ENCODE assay signal across 21 cellular contexts in genomic region chr2:216860738-216861137, GRCh38. TPM values are rescaled to one million over a fixed set of nuclear protein-coding genes. Genes with fewer than 3 reads are reported as not detected.
DNase-seq lines count a peak whose midpoint lies in the region; ATAC-seq and TF ChIP-seq lines count a peak whose summit lies in the region.
"Had no signal": no experiment of that assay in that cellular context is flagged by ENCODE, and none has a peak within 500 bp of the region (broad histone marks: within the 10 kb centered on the region; RNA-seq: fewer than 3 reads in every experiment).

No MANE protein-coding gene starts in this region.

- peaks cover 9% of the 10 kb centered on the region for H3K27me3 Mint-ChIP-seq in nephron (ENCODE audit: low read depth)

- no peak overlapping the region for H3K27ac ChIP-seq in osteoblast (ENCODE audit: low read depth, low read length)
- H3K27ac ChIP-seq: 22Rv1, BLaER1, HL-60, PC-9, SJCRH30 had no signal

- no peak overlapping the region for H3K4me3 ChIP-seq in osteoblast (ENCODE audit: insufficient read depth, low read length)
- H3K4me3 ChIP-seq: BLaER1, PC-9, SJCRH30 had no signal

- H3K4me2 ChIP-seq in osteoblast (ENCODE audit: insufficient read depth, low read length): no peak overlapping the region
- H3K4me2 ChIP-seq: BLaER1, PC-9 had no signal

- H3K27me3 ChIP-seq in osteoblast (ENCODE audit: insufficient read depth, low read length): no peaks in the 10 kb centered on the region
- H3K27me3 ChIP-seq: BLaER1, SJCRH30 had no signal

- H4K20me1 ChIP-seq in osteoblast (ENCODE audit: insufficient read depth, low read length): no peaks in the 10 kb centered on the region
- H4K20me1 ChIP-seq: BLaER1 had no signal

- H3K9me3 ChIP-seq in osteoblast (ENCODE audit: low read depth, low read length): no peaks in the 10 kb centered on the region
- H3K9me3 ChIP-seq: BLaER1, SJCRH30 had no signal

- H2AFZ ChIP-seq in osteoblast (ENCODE audit: low read length): no peak overlapping the region
- H2AFZ ChIP-seq: PC-9 had no signal

- no peak overlapping the region for H3K4me3 Mint-ChIP-seq in nephron
- H3K4me3 Mint-ChIP-seq: CD8-positive, alpha-beta memory T cell; T-helper 17 cell had no signal

- peak overlapping the region in 2 of 3 experiments; percentile 13 to 66 for H3K27ac Mint-ChIP-seq in nephron
- H3K27ac Mint-ChIP-seq: CD8-positive, alpha-beta memory T cell; T-helper 17 cell had no signal

- H3K9me3 Mint-ChIP-seq in nephron: no peaks in the 10 kb centered on the region
- H3K9me3 Mint-ChIP-seq: CD8-positive, alpha-beta memory T cell had no signal

- TF ChIP-seq CTCF in nephron (IDR thresholded peaks at IDR 0.05; ENCODE audit: unreplicated experiment in 3 of 3): no peak
- no peak for TF ChIP-seq CTCF in osteoblast (IDR thresholded peaks at IDR 0.05; ENCODE audit: extremely low read depth, low read depth, low read length)

- no peaks in the 10 kb centered on the region for H3K36me3 ChIP-seq in osteoblast (ENCODE audit: insufficient read depth, low read length)
- H3K36me3 ChIP-seq: BLaER1, SJCRH30 had no signal

- no peaks in the 10 kb centered on the region for H3K36me3 Mint-ChIP-seq in nephron (ENCODE audit: low read depth)
- H3K36me3 Mint-ChIP-seq: CD8-positive, alpha-beta memory T cell had no signal

- H3K79me2 ChIP-seq in osteoblast (ENCODE audit: insufficient read depth, low read length): no peaks in the 10 kb centered on the region

- peaks cover 8% of the 10 kb centered on the region for H3K4me1 ChIP-seq in osteoblast (ENCODE audit: insufficient read depth, low read length)
- H3K4me1 ChIP-seq: BLaER1 had no signal

- no peak for ATAC-seq in GM18867 (IDR thresholded peaks at IDR 0.05; ENCODE audit: unreplicated experiment)
- ATAC-seq: HCT116, T-helper 17 cell had no signal

- peak; percentile 49 for DNase-seq in NCI-H1092 treated with DMSO at 0.1 percent for 48 hours (lab: John Stamatoyannopoulos, UW)
- DNase-seq in NCI-H1092 (lab: John Stamatoyannopoulos, UW): no peak
- DNase-seq in DMS153 treated with DMSO at 0.1 percent for 48 hours (lab: John Stamatoyannopoulos, UW; ENCODE audit: unreplicated experiment): peak; percentile 24
- peak; percentile 14 for DNase-seq in amniotic epithelial cell (ENCODE audit: low read depth)
- DNase-seq in osteoblast (ENCODE audit: insufficient read length, low spot score, missing footprints): no peak
- DNase-seq in stimulated activated CD8-positive, alpha-beta memory T cell treated with anti-CD3 and anti-CD28 coated beads, Interleukin-4, amount 100 ng/mL, for 48 hours: no peak
- DNase-seq: CD8-positive, alpha-beta memory T cell; DMS 273 treated with DMSO at 0.1 percent for 48 hours; NCI-H1436; NCI-H2029; NCI-H2171 treated with DMSO at 0.1 percent for 48 hours; NCI-H526 treated with DMSO at 0.1 percent for 48 hours; PC-9; SJCRH30; T-helper 17 cell had no signal

- H3K4me1 Mint-ChIP-seq in nephron: peaks cover 67% of the 10 kb centered on the region
- H3K4me1 Mint-ChIP-seq: T-helper 17 cell had no signal

RNA-seq across cellular contexts. Expression of gene TNP1, which starts 0.9 kb away (rescaled TPM):
- total RNA-seq in osteoblast: not detected in 2 replicates
- total RNA-seq: CD8-positive, alpha-beta memory T cell; PC-9; SJCRH30; T-helper 17 cell had no signal

Comparison
In these comparisons a context has a peak if more than half of its experiments do, and no peak if none do; other contexts are left out.
1. DNase-seq: peak in NCI-H1092 treated with DMSO at 0.1 percent for 48 hours (single experiment), DMS153 treated with DMSO at 0.1 percent for 48 hours (single experiment) and amniotic epithelial cell (single experiment); none in NCI-H1092 (single experiment), osteoblast (single experiment) and stimulated activated CD8-positive, alpha-beta memory T cell treated with anti-CD3 and anti-CD28 coated beads, Interleukin-4, amount 100 ng/mL, for 48 hours (single experiment).